ENCODE assay signal across 11 cellular contexts in the genomic region with DNA sequence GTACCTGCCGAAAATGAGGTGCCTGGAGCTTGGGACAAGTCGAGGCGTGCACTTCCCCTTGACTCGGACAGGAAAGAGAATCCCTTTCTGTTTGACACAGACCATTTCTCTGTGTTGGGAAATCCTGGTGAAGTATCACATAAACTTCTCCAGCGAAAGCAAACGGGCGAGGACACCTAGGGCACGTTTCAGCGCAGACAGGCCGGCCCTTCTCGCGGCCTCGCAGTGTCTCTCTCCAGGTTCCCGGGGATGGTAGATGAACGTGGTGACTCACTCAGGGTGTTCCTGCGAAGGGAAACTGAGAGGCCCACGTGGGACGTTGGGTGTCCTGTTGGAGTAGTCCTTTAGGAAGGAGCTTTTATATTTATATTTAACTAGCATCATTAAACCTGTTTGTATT. TPM values are rescaled to one million over a fixed set of nuclear protein-coding genes. Genes with fewer than 3 reads are reported as not detected.
A peak's percentile ranks its signal among the peaks of the same experiment; 100 is the strongest.
DNase-seq lines count a peak whose midpoint lies in the region; ATAC-seq and TF ChIP-seq lines count a peak whose summit lies in the region.
"Had no signal": no experiment of that assay in that cellular context is flagged by ENCODE, and none has a peak within 500 bp of the region (broad histone marks: within the 10 kb centered on the region; RNA-seq: fewer than 3 reads in every experiment).

No MANE protein-coding gene starts in this region.

- peak; percentile 73 to 86 (median 77) for ATAC-seq in psoas muscle
- no peak for ATAC-seq in HG02759 (IDR thresholded peaks at IDR 0.05; ENCODE audit: unreplicated experiment)
- ATAC-seq in HG03108 (IDR thresholded peaks at IDR 0.05; ENCODE audit: unreplicated experiment) = no peak

- peaks cover 33% of the 10 kb centered on the region for H3K4me1 Mint-ChIP-seq in T-helper 2 cell treated with Interferon-gamma antibody and Interleukin-4, amounts not matched to agents 5 μg/mL and 100 μg/mL, for 36 hours (ENCODE audit: low read depth)

- H3K27me3 Mint-ChIP-seq in T-helper 2 cell treated with Interferon-gamma antibody and Interleukin-4, amounts not matched to agents 5 μg/mL and 100 μg/mL, for 36 hours (ENCODE audit: low read depth) = no peaks in the 10 kb centered on the region

- H3K4me1 ChIP-seq in psoas muscle = peaks cover 29% of the 10 kb centered on the region

- no peak overlapping the region for H3K27ac Mint-ChIP-seq in T-helper 2 cell treated with Interferon-gamma antibody and Interleukin-4, amounts not matched to agents 5 μg/mL and 100 μg/mL, for 36 hours

- H3K9me3 Mint-ChIP-seq in T-helper 2 cell treated with Interferon-gamma antibody and Interleukin-4, amounts not matched to agents 5 μg/mL and 100 μg/mL, for 36 hours = no peaks in the 10 kb centered on the region

- peaks cover 32% of the 10 kb centered on the region for H3K36me3 Mint-ChIP-seq in T-helper 2 cell treated with Interferon-gamma antibody and Interleukin-4, amounts not matched to agents 5 μg/mL and 100 μg/mL, for 36 hours (ENCODE audit: low read depth)

- intact Hi-C loops in psoas muscle (cut with DNase I) = no loop called here

- WGBS in psoas muscle, 3 donors = 60 to 65% (median 61%) methylated on average over 18 of the region's 18 CpGs

- no peak overlapping the region for H3K4me3 Mint-ChIP-seq in T-helper 2 cell treated with Interferon-gamma antibody and Interleukin-4, amounts not matched to agents 5 μg/mL and 100 μg/mL, for 36 hours

- H3K9me3 ChIP-seq in psoas muscle = no peaks in the 10 kb centered on the region

- no peak overlapping the region for H3K4me3 ChIP-seq in fibroblast of mammary gland (ENCODE audit: control insufficient read depth, low read depth, low read length)
- peak overlapping the region; percentile 23 for H3K4me3 ChIP-seq in psoas muscle

- peak overlapping the region; percentile 82 for H3K27ac ChIP-seq in psoas muscle

- DNase-seq in GM03348 (ENCODE audit: low spot score) (peak; percentile 41), RPMI7951 (ENCODE audit: low read depth) (peak; percentile 49), fibroblast of mammary gland (ENCODE audit: low read depth) (peak; percentile 72), psoas muscle (peak; percentile 49 to 79), cerebellar nuclear complex (lab: John Stamatoyannopoulos, UW) (no peak)
- DNase-seq in T-helper 2 cell treated with Interferon-gamma antibody and Interleukin-4, amounts not matched to agents 5 μg/mL and 100 μg/mL, for 36 hours (ENCODE audit: low spot score) = no peak
- DNase-seq: activated T-cell treated with anti-CD3 and anti-CD28 coated beads, Interleukin-2, amount 50 U/mL, for 1 hour; SHP77 had no signal

- TF ChIP-seq CTCF in fibroblast of mammary gland (conservative IDR thresholded peaks at IDR 0.05; ENCODE audit: control insufficient read depth, insufficient read depth, low read depth, low read length) (no peak), psoas muscle (IDR thresholded peaks at IDR 0.05) (no peak)

- H3K27me3 ChIP-seq in psoas muscle (ENCODE audit: insufficient read depth in 3 of 3, low read length in 2 of 3) = no peaks in the 10 kb centered on the region

- peaks cover 0 to 7% of the 10 kb centered on the region in 2 donors for H3K36me3 ChIP-seq in psoas muscle (ENCODE audit: insufficient read depth in 1 of 2, low read depth in 1 of 2)

RNA-seq across cellular contexts. Expression of gene ZNF750, which starts 36.3 kb away (rescaled TPM):
- total RNA-seq in RPMI7951 (2014; rRNA removed; shearing (Covaris generic)) = not detected in 2 replicates
- 1 to 10 TPM in 3 of 4 donors, not detected in 1; 1.8 to 6.3 (median 2.7) TPM for total RNA-seq in psoas muscle
- polyA plus RNA-seq in psoas muscle = 1 to 10 TPM in 2 of 3 donors, under 1 TPM in 1; 0.79 to 5.1 (median 1.4) TPM
- total RNA-seq: right cardiac atrium had no signal

Comparison
In these comparisons a context has a peak if more than half of its experiments do, and no peak if none do; other contexts are left out.
1. DNase-seq: peak in GM03348 (single experiment), RPMI7951 (single experiment), fibroblast of mammary gland (single experiment) and psoas muscle (2 of 2); none in T-helper 2 cell treated with Interferon-gamma antibody and Interleukin-4, amounts not matched to agents 5 μg/mL and 100 μg/mL, for 36 hours (single experiment) and cerebellar nuclear complex (0 of 2).
2. ATAC-seq: peak in psoas muscle (4 of 4); none in HG02759 (single experiment) and HG03108 (single experiment).